ENCODE assay signal across 7 cellular contexts in the genomic region with DNA sequence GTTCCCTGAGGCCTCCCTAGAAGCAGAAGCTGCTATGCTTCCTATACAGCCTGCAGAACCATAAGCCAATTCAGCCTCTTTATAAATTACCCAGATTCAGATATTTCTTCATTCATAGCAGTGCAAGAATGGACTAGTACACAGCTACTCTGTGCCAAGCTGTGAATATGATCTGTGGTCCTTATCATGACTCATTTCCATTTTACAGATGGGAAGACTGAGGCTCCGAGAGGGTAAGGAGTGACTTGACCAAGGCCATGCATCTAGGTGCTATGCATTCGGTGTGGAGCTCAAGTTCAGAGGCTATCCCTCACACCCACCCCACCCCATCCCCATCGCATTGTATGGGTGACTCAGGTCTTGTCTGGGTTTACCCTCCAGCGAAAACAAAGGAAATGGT. TPM values are rescaled to one million over a fixed set of nuclear protein-coding genes. Genes with fewer than 3 reads are reported as not detected.
"Had no signal": no experiment of that assay in that cellular context is flagged by ENCODE, and none has a peak within 500 bp of the region (broad histone marks: within the 10 kb centered on the region; RNA-seq: fewer than 3 reads in every experiment).

No MANE protein-coding gene starts in this region.

- H3K27ac ChIP-seq: HL-60, KMS-11 had no signal

- FAIRE-seq: HTR-8/SVneo had no signal

- H3K4me1 Mint-ChIP-seq: IgD-negative memory B cell had no signal

- H3K4me2 ChIP-seq: KMS-11 had no signal

- H3K36me3 Mint-ChIP-seq: IgD-negative memory B cell had no signal

- H3K27ac Mint-ChIP-seq: IgD-negative memory B cell had no signal

- H3K9ac ChIP-seq: KMS-11 had no signal

- DNase-seq: IMR-90, KBM-7, KG1 had no signal

RNA-seq across cellular contexts. Expression of a gene that starts 52.3 kb away (rescaled TPM):
- total RNA-seq: IMR-90 had no signal
- polyA plus RNA-seq: IgD-negative memory B cell had no signal
